ENCODE assay signal across 8 cellular contexts in genomic region chr4:168877407-168877778, GRCh38.
DNase-seq lines count a peak whose midpoint lies in the region; TF ChIP-seq lines count a peak whose summit lies in the region.

No MANE protein-coding gene starts in this region.

- CTCF ChIA-PET in AG04449 (lab: Yijun Ruan, JAX), result no interaction called here

- H3K36me3 Mint-ChIP-seq in nephron (ENCODE audit: low read depth), result peaks cover 70% of the 10 kb centered on the region

- H3K27ac Mint-ChIP-seq in nephron, result no peak overlapping the region

- H3K4me3 ChIP-seq in AG04449 (ENCODE audit: low read depth, low read length) (peak overlapping the region; percentile 28; the same call in 1 of the 2 replicates), epithelial cell of proximal tubule (ENCODE audit: low read depth, low read length) (peak overlapping the region; percentile 54)

- POLR2A ChIA-PET in AG04449 (lab: Yijun Ruan, JAX), result interaction anchor here (1.0 to 1.1 kb wide), 2 partner anchors 13 to 43 kb away, joined by 3 read pairs; no protein-coding TSS in a partner anchor

- H3K4me3 Mint-ChIP-seq in nephron, result peak overlapping the region; percentile 50 to 62 (median 62)

- TF ChIP-seq CTCF in AG04449 (IDR thresholded peaks at IDR 0.05; ENCODE audit: insufficient read depth, low read length, missing control alignments) (no peak), epithelial cell of proximal tubule (conservative IDR thresholded peaks at IDR 0.05; ENCODE audit: low read depth, low read length) (no peak), nephron (IDR thresholded peaks at IDR 0.05; ENCODE audit: unreplicated experiment in 3 of 3) (no peak)

- H3K9me3 Mint-ChIP-seq in nephron, result no peaks in the 10 kb centered on the region

- peaks cover 19% of the 10 kb centered on the region for H3K4me1 Mint-ChIP-seq in nephron

- DNase-seq in AG04449 (ENCODE audit: low read depth, low spot score) (no peak), NCI-H1092 treated with DMSO at 0.1 percent for 48 hours (lab: John Stamatoyannopoulos, UW) (peak; percentile 68), epithelial cell of proximal tubule (ENCODE audit: low read depth) (no peak), Ammon's horn (ENCODE audit: low spot score) (no peak), DMS114 treated with DMSO at 0.1 percent for 48 hours (lab: John Stamatoyannopoulos, UW; ENCODE audit: unreplicated experiment) (no peak), NCI-H2029 (lab: John Stamatoyannopoulos, UW) (no peak), iPS-NIHi7 (ENCODE audit: extremely low spot score) (no peak)

- H3K27me3 Mint-ChIP-seq in nephron (ENCODE audit: low read depth), result peaks cover 4% of the 10 kb centered on the region
